ENCODE assay signal across 8 cellular contexts in the genomic region with DNA sequence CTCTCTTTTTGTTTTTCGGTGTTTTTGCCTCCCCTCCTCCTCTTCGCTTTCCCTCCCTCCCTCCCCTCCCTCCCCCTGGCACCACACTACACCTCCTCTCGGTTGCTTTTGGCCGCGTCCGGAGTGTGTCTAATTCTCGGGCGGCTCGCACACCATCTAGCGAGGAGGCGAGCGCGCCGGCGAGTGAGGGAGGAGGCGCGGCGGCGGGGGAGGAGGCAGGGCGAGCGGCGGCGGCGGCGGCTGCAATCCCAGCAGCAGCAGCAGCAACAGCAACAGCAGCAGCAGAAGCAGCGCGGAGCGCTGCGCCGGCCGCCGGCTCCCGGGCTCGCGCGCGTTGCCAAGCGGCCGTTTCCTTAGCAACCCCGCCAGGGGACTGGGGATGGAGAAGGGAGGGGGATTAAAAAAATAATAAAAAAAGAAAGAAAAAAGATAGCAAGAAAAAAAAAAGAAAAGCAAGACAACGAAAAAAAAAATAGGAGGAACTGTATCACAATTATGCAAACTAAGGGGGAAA. TPM values are rescaled to one million over a fixed set of nuclear protein-coding genes. Genes with fewer than 3 reads are reported as not detected.
A peak's percentile ranks its signal among the peaks of the same experiment; 100 is the strongest.
DNase-seq lines count a peak whose midpoint lies in the region; ATAC-seq and TF ChIP-seq lines count a peak whose summit lies in the region.

No MANE protein-coding gene starts in this region.

- intact Hi-C loops in breast epithelium (cut with DNase I; ENCODE audit: low total_unique reads), result no loop called here

- TF ChIP-seq CTCF in GM13977 (IDR thresholded peaks at IDR 0.05; ENCODE audit: extremely low read depth, insufficient read depth, missing control alignments) (no peak), breast epithelium (IDR thresholded peaks at IDR 0.05) (no peak)

- H3K4me3 Mint-ChIP-seq in T-cell, result no peak overlapping the region

- WGBS in iPS DF 6.9 (ENCODE audit: insufficient coverage, insufficient read length), result no CpG with 5 or more reads among the region's 41 CpGs

- peak; percentile 57 for DNase-seq in GM13977 (ENCODE audit: low spot score)
- DNase-seq in NCI-H1105 treated with DMSO at 0.1 percent for 48 hours (lab: John Stamatoyannopoulos, UW), result peak; percentile 90
- DNase-seq in T-cell, result peak; percentile 23 to 69 (median 49)
- DNase-seq in breast epithelium (ENCODE audit: low spot score in 2 of 2), result peak; percentile 69 to 77
- DNase-seq in iPS DF 6.9 (ENCODE audit: low read depth, low spot score), result no peak
- peak; percentile 66 for DNase-seq in renal cortical epithelial cell (ENCODE audit: low read depth)
- no peak for DNase-seq in mesenteric fat pad (ENCODE audit: low spot score)

- ATAC-seq in HG02759 (IDR thresholded peaks at IDR 0.05; ENCODE audit: unreplicated experiment) (peak; percentile 87), T-cell (replicated peaks in 1 of 4) (peak; percentile 75 to 82 (median 80))

- H3K27ac ChIP-seq in breast epithelium, result peak overlapping the region; percentile 83 to 84
- no peak overlapping the region for H3K27ac ChIP-seq in iPS DF 6.9 (ENCODE audit: low read length)

- POLR2A ChIA-PET in T-cell (lab: Charles Lee), result no interaction called here

- H3K9me3 ChIP-seq in breast epithelium, result no peaks in the 10 kb centered on the region
- no peaks in the 10 kb centered on the region for H3K9me3 ChIP-seq in iPS DF 6.9 (ENCODE audit: control insufficient read depth, insufficient read depth, low read length)

- no peaks in the 10 kb centered on the region for H3K36me3 ChIP-seq in breast epithelium
- H3K36me3 ChIP-seq in iPS DF 6.9 (ENCODE audit: control insufficient read depth, insufficient read depth, low read length), result no peaks in the 10 kb centered on the region

- no peaks in the 10 kb centered on the region for H3K36me3 Mint-ChIP-seq in T-cell

- H3K4me1 ChIP-seq in breast epithelium, result no peaks in the 10 kb centered on the region
- 0 out of 2 replicates have a peak, but pooled peaks cover 1% of the 10 kb centered on the region for H3K4me1 ChIP-seq in iPS DF 6.9 (ENCODE audit: control insufficient read depth, insufficient read depth, low read length)

- TF ChIP-seq POLR2A in breast epithelium (IDR thresholded peaks at IDR 0.05), result no peak

- in situ Hi-C loops in GM13977 (cut with MboI; ENCODE audit: low pct_unique_long_range_greater_than_20kb, low sequenced_read_pairs, unreplicated experiment), result no loop called here

- H3K27me3 ChIP-seq in breast epithelium, result no peaks in the 10 kb centered on the region
- H3K27me3 ChIP-seq in iPS DF 6.9 (ENCODE audit: control insufficient read depth, insufficient read depth, low read length), result peaks cover 3% of the 10 kb centered on the region; the same call in 1 of the 2 replicates

- H3K4me3 ChIP-seq in breast epithelium (peak overlapping the region; percentile 67 to 74 (median 73)), iPS DF 6.9 (ENCODE audit: low read length) (peak overlapping the region; percentile 67; the same call in 1 of the 2 replicates)

- H3K27ac Mint-ChIP-seq in T-cell, result no peak overlapping the region

- CTCF ChIA-PET in T-cell (lab: Charles Lee), result interaction anchor here in 1 of 2 donors (0.7 kb wide), 1 partner anchor 16 kb away, joined by 3 read pairs; no protein-coding TSS in a partner anchor

- no peaks in the 10 kb centered on the region for H3K9me3 Mint-ChIP-seq in T-cell

- H3K27me3 Mint-ChIP-seq in T-cell, result peaks cover 0 to 15% of the 10 kb centered on the region in 2 donors

- H3K4me1 Mint-ChIP-seq in T-cell, result peaks cover 15 to 24% (median 20%) of the 10 kb centered on the region in 3 donors

RNA-seq across cellular contexts. Expression of a gene that starts 0.4 kb away (rescaled TPM):
- total RNA-seq in T-cell, result under 1 TPM in 4 of 5 donors, not detected in 1; 0.05 to 0.26 (median 0.14) TPM
- total RNA-seq in breast epithelium, result 10 to 100 TPM in 1 of 3 donors, 1 to 10 TPM in 2; 5.6 to 33.3 (median 7.9) TPM
- 1.6 and 14.9 TPM in 2 replicates for total RNA-seq in renal cortical epithelial cell
- total RNA-seq in mesenteric fat pad, result 34.7 TPM

Comparison
In these comparisons a context has a peak if more than half of its experiments do, and no peak if none do; other contexts are left out.
1. DNase-seq: peak in GM13977 (single experiment), NCI-H1105 treated with DMSO at 0.1 percent for 48 hours (single experiment), T-cell (34 of 34), breast epithelium (2 of 2) and renal cortical epithelial cell (single experiment); none in iPS DF 6.9 (single experiment) and mesenteric fat pad (single experiment).